In genomic region chr20:31819083-31819784, GRCh38 we compare ENCODE assay signal across 1 cellular context.
TF ChIP-seq lines count a peak whose summit lies in the region.

TSS of gene MYLK2 (plus strand) at chr20:31819356. CDS start at chr20:31819581, 225 bp downstream.

TF ChIP-seq in IMR-90, 13 proteins besides CTCF, POLR2A, EP300 and RAD21 (continued from another document):
- TF ChIP-seq USF2 (IDR thresholded peaks at IDR 0.05; ENCODE audit: low read depth, low read length) = no peak
